Comparison of ENCODE assay signal across 19 cellular contexts in the genomic region with DNA sequence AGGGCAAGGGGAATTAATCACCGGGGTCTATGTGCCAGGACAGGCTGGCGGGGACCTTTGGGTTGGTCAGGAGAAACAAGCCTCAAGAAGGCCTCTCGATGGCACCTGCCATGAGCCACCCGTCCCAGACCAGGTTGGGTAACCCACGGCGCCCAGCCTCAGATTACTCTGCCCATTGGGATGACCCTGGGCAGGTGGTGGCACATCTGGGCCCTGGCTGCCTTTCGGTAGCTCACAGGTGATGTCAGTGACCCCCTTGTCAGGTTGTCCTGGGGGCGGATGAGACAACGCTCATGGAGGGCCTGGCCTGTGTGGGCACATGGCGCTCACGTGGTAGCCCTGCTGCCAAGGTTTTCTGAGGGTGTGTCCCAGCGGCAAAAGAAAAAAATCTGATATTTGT.
A peak's percentile ranks its signal among the peaks of the same experiment; 100 is the strongest.
DNase-seq lines count a peak whose midpoint lies in the region; ATAC-seq and TF ChIP-seq lines count a peak whose summit lies in the region.
"Had no signal": no experiment of that assay in that cellular context is flagged by ENCODE, and none has a peak within 500 bp of the region (broad histone marks: within the 10 kb centered on the region; RNA-seq: fewer than 3 reads in every experiment).

No MANE protein-coding gene starts in this region.

- H4K5ac ChIP-seq in H9 (ENCODE audit: insufficient read length, low read depth, low read length), result no peak overlapping the region

- no peak overlapping the region for H4K8ac ChIP-seq in H9 (replicated peaks; ENCODE audit: insufficient read length, low read depth, low read length)

- H3K4me3 Mint-ChIP-seq in H9, result no peak overlapping the region
- H3K4me3 Mint-ChIP-seq: B cell, CD14-positive monocyte had no signal

- no CpG with 5 or more reads among the region's 12 CpGs for WGBS in H9 (ENCODE audit: extremely low coverage, insufficient read length, low lambda C conversion rate)

- H3K4me2 ChIP-seq in H9 (ENCODE audit: insufficient read depth, insufficient read length, low read length), result no peak overlapping the region

- no peaks in the 10 kb centered on the region for H4K20me1 ChIP-seq in H9 (ENCODE audit: control insufficient read depth, insufficient read depth, insufficient read length)

- DNase-seq in cardiac septum (ENCODE audit: low spot score) (peak; percentile 53), Right ventricle myocardium inferior (ENCODE audit: missing footprints) (no peak), H9 (peak; percentile 13), left lobe of liver (ENCODE audit: low spot score) (peak; percentile 33), ureter (ENCODE audit: low spot score) (peak; percentile 39), mucosa of gallbladder (ENCODE audit: low spot score) (no peak)
- DNase-seq: EL, GF-D8, HCEC 1CT, Karpas-422, NCI-H1105 treated with DMSO at 0.1 percent for 48 hours, NCI-H2081, NCI-H2171, NCI-H526, Peyer's patch had no signal

- H3K79me1 ChIP-seq in H9 (ENCODE audit: insufficient read depth, low read depth, low read length, poor library complexity, severe bottlenecking), result no peaks in the 10 kb centered on the region

- H3K4ac ChIP-seq in H9 (ENCODE audit: low read depth, low read length), result no peak overlapping the region

- intact Hi-C loops in cardiac septum (cut with DNase I) (no loop called here), Right ventricle myocardium inferior (cut with DNase I) (loop anchor here (10.0 kb wide), 1 partner anchor 154 kb away; the partner anchor contains the start of gene SYCP2)

- peaks cover 0 to 22% of the 10 kb centered on the region in 2 experiments; a peak in 2 of 5 replicates for H3K9me3 Mint-ChIP-seq in H9

- H2BK5ac ChIP-seq in H9 (ENCODE audit: insufficient read length, low read length), result no peak overlapping the region

- no peak overlapping the region for H2AK5ac ChIP-seq in H9 (ENCODE audit: insufficient read length, low read length)

- no peak overlapping the region for H3K18ac ChIP-seq in H9 (ENCODE audit: insufficient read length, low read depth, low read length)

- H3K4me1 ChIP-seq in H9 (ENCODE audit: insufficient read depth, low read length), result no peaks in the 10 kb centered on the region
- H3K4me1 ChIP-seq: Peyer's patch, SJSA1 had no signal

- H3K23ac ChIP-seq in H9 (ENCODE audit: insufficient read length, low read depth, low read length), result no peak overlapping the region

- H2BK12ac ChIP-seq in H9 (ENCODE audit: insufficient read length, low read depth, low read length), result no peak overlapping the region

- H4K91ac ChIP-seq in H9 (ENCODE audit: insufficient read length, low read depth, low read length), result no peak overlapping the region

- H3K4me1 Mint-ChIP-seq in H9, result peaks cover 0 to 2% of the 10 kb centered on the region in 2 experiments; a peak in 2 of 4 replicates
- H3K4me1 Mint-ChIP-seq: B cell had no signal

- H3K27ac Mint-ChIP-seq in H9, result no peak overlapping the region
- H3K27ac Mint-ChIP-seq: B cell, CD14-positive monocyte had no signal

- peaks cover 21% of the 10 kb centered on the region for H3K27me3 Mint-ChIP-seq in H9 (ENCODE audit: low read depth)
- H3K27me3 Mint-ChIP-seq: B cell had no signal

- TF ChIP-seq CTCF in H9 (conservative IDR thresholded peaks at IDR 0.05), result no peak

- no peaks in the 10 kb centered on the region for H3K23me2 ChIP-seq in H9 (ENCODE audit: insufficient read length, low read depth, low read length, poor library complexity, severe bottlenecking)

- ATAC-seq in Right ventricle myocardium inferior (no peak), left lobe of liver (no peak), GM21723 (IDR thresholded peaks at IDR 0.05; ENCODE audit: unreplicated experiment) (no peak)

- H2BK20ac ChIP-seq in H9 (ENCODE audit: low read depth, low read length, poor library complexity, severe bottlenecking), result no peak overlapping the region

- no peaks in the 10 kb centered on the region; the same call in 1 of the 2 replicates for H3K27me3 ChIP-seq in H9 (ENCODE audit: insufficient read depth, low read length)
- H3K27me3 ChIP-seq: Peyer's patch, SJSA1 had no signal

- no peak overlapping the region for H2BK120ac ChIP-seq in H9 (ENCODE audit: low read depth, low read length, poor library complexity, severe bottlenecking)

- no peaks in the 10 kb centered on the region for H3K79me2 ChIP-seq in H9 (ENCODE audit: insufficient read depth, low read length)

- no peak overlapping the region for H2AFZ ChIP-seq in H9 (ENCODE audit: low read length)

- H3K36me3 Mint-ChIP-seq in H9 (ENCODE audit: insufficient read depth in 1 of 3, low read depth in 3 of 3), result no peaks in the 10 kb centered on the region
- H3K36me3 Mint-ChIP-seq: CD14-positive monocyte had no signal

- no peak overlapping the region for H3K56ac ChIP-seq in H9 (ENCODE audit: insufficient read length, low read depth, low read length)

- no peak overlapping the region for H2BK15ac ChIP-seq in H9 (ENCODE audit: low read depth, low read length)

- no peak overlapping the region for H3K14ac ChIP-seq in H9 (ENCODE audit: insufficient read depth, low read length)

- H3K27ac ChIP-seq in H9 (ENCODE audit: insufficient read length, low read depth, low read length), result no peak overlapping the region
- H3K27ac ChIP-seq: Peyer's patch, SJSA1 had no signal

- no peak overlapping the region for H3T11ph ChIP-seq in H9 (ENCODE audit: low read length)

- no peak overlapping the region for H3K9ac ChIP-seq in H9 (ENCODE audit: extremely low read depth, insufficient read length, low read length)

- no peaks in the 10 kb centered on the region for H3K9me3 ChIP-seq in H9 (ENCODE audit: control insufficient read depth, low read depth, low read length)
- H3K9me3 ChIP-seq: Peyer's patch, SJSA1 had no signal

Comparison
In these comparisons a context has a peak if more than half of its experiments do, and no peak if none do; other contexts are left out.
1. DNase-seq: peak in cardiac septum (single experiment), H9 (single experiment), left lobe of liver (single experiment) and ureter (single experiment); none in Right ventricle myocardium inferior (single experiment) and mucosa of gallbladder (single experiment).